ENCODE assay signal across 9 cellular contexts in genomic region chr3:100002599-100003350, GRCh38.
DNase-seq lines count a peak whose midpoint lies in the region; ATAC-seq and TF ChIP-seq lines count a peak whose summit lies in the region.
"Had no signal": no experiment of that assay in that cellular context is flagged by ENCODE, and none has a peak within 500 bp of the region (broad histone marks: within the 10 kb centered on the region; RNA-seq: fewer than 3 reads in every experiment).

No MANE protein-coding gene starts in this region.

- H3K36me3 ChIP-seq in GM23248 (ENCODE audit: low read depth) = no peaks in the 10 kb centered on the region
- H3K36me3 ChIP-seq in esophagus squamous epithelium = no peaks in the 10 kb centered on the region
- H3K36me3 ChIP-seq in rectal smooth muscle tissue (ENCODE audit: control insufficient read depth, insufficient read depth, low read length) = no peaks in the 10 kb centered on the region
- H3K36me3 ChIP-seq: ovary had no signal

- intact Hi-C loops in esophagus squamous epithelium (cut with DNase I) = no loop called here

- H3K4me1 ChIP-seq in GM23248 (ENCODE audit: insufficient read depth) = peaks cover 45% of the 10 kb centered on the region
- H3K4me1 ChIP-seq in esophagus squamous epithelium = peaks cover 9 to 77% (median 34%) of the 10 kb centered on the region in 3 donors
- peaks cover 4% of the 10 kb centered on the region for H3K4me1 ChIP-seq in rectal smooth muscle tissue (ENCODE audit: control insufficient read depth, insufficient read depth, low read length)

- H2AFZ ChIP-seq in GM23248 = no peak overlapping the region

- no peaks in the 10 kb centered on the region; the same call in none of the 2 replicates for H3K9me2 ChIP-seq in GM23248 (ENCODE audit: insufficient read depth)

- WGBS in GM23248 (ENCODE audit: low coverage in 1 of 2, low lambda C conversion rate in 2 of 2, missing lambda C conversion rate in 2 of 2), 2 experiments = 20 to 21% methylated on average over 4 of the region's 4 CpGs
- WGBS in esophagus squamous epithelium, 2 donors = 30 to 49% methylated on average over 4 of the region's 4 CpGs

- in situ Hi-C loops in GM23248 (cut with MboI) = no loop called here

- TF ChIP-seq POLR2A in esophagus squamous epithelium (IDR thresholded peaks at IDR 0.05) = no peak

- H3K9ac ChIP-seq in GM23248 (no peak overlapping the region), rectal smooth muscle tissue (ENCODE audit: low read length) (no peak overlapping the region)

- H3K27ac ChIP-seq in GM23248 (peak overlapping the region; percentile 48), esophagus squamous epithelium (peak overlapping the region; percentile 43 to 74 (median 62)), rectal smooth muscle tissue (ENCODE audit: low read depth, low read length) (peak overlapping the region; percentile 16)
- H3K27ac ChIP-seq: ovary had no signal

- no peak for TF ChIP-seq CTCF in esophagus squamous epithelium (IDR thresholded peaks at IDR 0.05)

- ATAC-seq in GM21390 (IDR thresholded peaks at IDR 0.05; ENCODE audit: unreplicated experiment) = no peak

- H4K20me1 ChIP-seq in GM23248 (ENCODE audit: insufficient read depth) = no peaks in the 10 kb centered on the region

- DNase-seq in GM23248 = peak; percentile 90
- DNase-seq in NCI-H774 (lab: John Stamatoyannopoulos, UW) = peak; percentile 71
- no peak for DNase-seq in esophagus squamous epithelium (lab: John Stamatoyannopoulos, UW)
- DNase-seq in foreskin melanocyte = no peak
- DNase-seq in activated CD8-positive, alpha-beta memory T cell treated with anti-CD3 and anti-CD28 coated beads, Interleukin-2, amount 50 U/mL, for 4 hours = no peak
- no peak for DNase-seq in NCI-H2107 treated with DMSO at 0.1 percent for 48 hours (lab: John Stamatoyannopoulos, UW; ENCODE audit: unreplicated experiment)
- DNase-seq: ovary had no signal

- H3K4me2 ChIP-seq in GM23248 (ENCODE audit: unreplicated experiment) = peak overlapping the region; percentile 18

- H3K4me3 ChIP-seq in GM23248 (no peak overlapping the region), esophagus squamous epithelium (no peak overlapping the region), rectal smooth muscle tissue (ENCODE audit: low read length) (no peak overlapping the region)
- H3K4me3 ChIP-seq: ovary had no signal

- H3K27me3 ChIP-seq in GM23248 (replicated peaks; ENCODE audit: insufficient read depth) = no peaks in the 10 kb centered on the region
- no peaks in the 10 kb centered on the region for H3K27me3 ChIP-seq in esophagus squamous epithelium
- no peaks in the 10 kb centered on the region for H3K27me3 ChIP-seq in rectal smooth muscle tissue (ENCODE audit: control insufficient read depth, insufficient read depth, low read length)
- H3K27me3 ChIP-seq: ovary had no signal

- peaks cover 42% of the 10 kb centered on the region for H3F3A ChIP-seq in GM23248 (ENCODE audit: insufficient read depth)

- H3K79me2 ChIP-seq in GM23248 (ENCODE audit: insufficient read depth) = no peaks in the 10 kb centered on the region

- H3K9me3 ChIP-seq in GM23248 (ENCODE audit: low read depth) (no peaks in the 10 kb centered on the region), esophagus squamous epithelium (no peaks in the 10 kb centered on the region)
- H3K9me3 ChIP-seq: ovary had no signal

Comparison
In these comparisons a context has a peak if more than half of its experiments do, and no peak if none do; other contexts are left out.
1. DNase-seq: peak in GM23248 (single experiment) and NCI-H774 (single experiment); none in esophagus squamous epithelium (single experiment), foreskin melanocyte (single experiment), activated CD8-positive, alpha-beta memory T cell treated with anti-CD3 and anti-CD28 coated beads, Interleukin-2, amount 50 U/mL, for 4 hours (single experiment) and NCI-H2107 treated with DMSO at 0.1 percent for 48 hours (single experiment).
2. Peak in every context shown above with its lines, with median percentiles within 50 percentile points of each other: H3K27ac ChIP-seq.